14 cellular contexts compared by ENCODE assay signal in the genomic region with DNA sequence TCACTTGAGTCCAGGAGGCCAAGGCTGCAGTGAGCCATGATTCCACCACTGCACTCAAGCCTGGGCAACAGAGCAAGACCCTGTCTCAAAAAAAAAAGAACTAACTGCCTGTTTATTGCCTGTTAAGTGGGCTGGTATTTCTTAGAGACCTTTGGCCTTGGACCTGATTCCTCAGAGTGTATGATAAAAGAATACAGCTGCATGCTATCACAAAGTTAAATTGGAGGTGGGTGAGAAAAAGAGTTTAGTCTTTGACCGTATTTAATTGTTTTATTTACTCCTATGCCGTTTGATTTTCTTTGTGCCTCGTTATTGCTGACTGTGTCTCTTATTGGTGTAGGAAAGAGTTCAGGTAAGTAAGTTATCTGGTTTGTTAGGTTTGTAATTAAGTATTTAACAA. TPM values are rescaled to one million over a fixed set of nuclear protein-coding genes. Genes with fewer than 3 reads are reported as not detected.
DNase-seq lines count a peak whose midpoint lies in the region; ATAC-seq and TF ChIP-seq lines count a peak whose summit lies in the region.
"Had no signal": no experiment of that assay in that cellular context is flagged by ENCODE, and none has a peak within 500 bp of the region (broad histone marks: within the 10 kb centered on the region; RNA-seq: fewer than 3 reads in every experiment).

No MANE protein-coding gene starts in this region.

- H3K79me2 ChIP-seq in trophoblast cell (ENCODE audit: control insufficient read depth, insufficient read depth, low read length, poor library complexity) = no peaks in the 10 kb centered on the region

- no peak overlapping the region for H4K91ac ChIP-seq in trophoblast cell (ENCODE audit: low read depth, low read length)

- no peaks in the 10 kb centered on the region for H3K9me3 Mint-ChIP-seq in natural killer cell
- H3K9me3 Mint-ChIP-seq in natural killer cell treated with Interleukin-12 subunit alpha and Interleukin-12 subunit beta and Interleukin-15 and Interleukin-18, amount 100 ng/mL, for 72 hours = no peaks in the 10 kb centered on the region
- no peaks in the 10 kb centered on the region for H3K9me3 Mint-ChIP-seq in stimulated activated effector memory CD8-positive, alpha-beta T cell treated with anti-CD3 and anti-CD28 coated beads, Interleukin-12 subunit alpha, Interleukin-12 subunit beta, amount 100 ng/mL, for 72 hours
- H3K9me3 Mint-ChIP-seq: CD4-positive, alpha-beta memory T cell had no signal

- no peaks in the 10 kb centered on the region for H3K79me1 ChIP-seq in trophoblast cell (ENCODE audit: low read length)

- H2BK120ac ChIP-seq in trophoblast cell (ENCODE audit: insufficient read depth, low read length, poor library complexity) = no peak overlapping the region

- H3K27me3 Mint-ChIP-seq in natural killer cell (ENCODE audit: low read depth in 2 of 2) = no peaks in the 10 kb centered on the region
- no peaks in the 10 kb centered on the region for H3K27me3 Mint-ChIP-seq in natural killer cell treated with Interleukin-12 subunit alpha and Interleukin-12 subunit beta and Interleukin-15 and Interleukin-18, amount 100 ng/mL, for 72 hours
- H3K27me3 Mint-ChIP-seq: CD4-positive, alpha-beta memory T cell had no signal

- no peak overlapping the region for H3K4me3 Mint-ChIP-seq in natural killer cell
- no peak overlapping the region for H3K4me3 Mint-ChIP-seq in natural killer cell treated with Interleukin-12 subunit alpha and Interleukin-12 subunit beta and Interleukin-15 and Interleukin-18, amount 100 ng/mL, for 72 hours
- no peak overlapping the region for H3K4me3 Mint-ChIP-seq in stimulated activated effector memory CD8-positive, alpha-beta T cell treated with anti-CD3 and anti-CD28 coated beads, Interleukin-12 subunit alpha, Interleukin-12 subunit beta, amount 100 ng/mL, for 72 hours
- H3K4me3 Mint-ChIP-seq: CD4-positive, alpha-beta memory T cell; H9 had no signal

- H4K8ac ChIP-seq in trophoblast cell (ENCODE audit: low read depth, low read length) = no peak overlapping the region

- TF ChIP-seq CTCF in natural killer cell (IDR thresholded peaks at IDR 0.05) = no peak
- no peak for TF ChIP-seq CTCF in GM20000 (IDR thresholded peaks at IDR 0.05; ENCODE audit: extremely low read depth, missing control alignments)

- WGBS in trophoblast cell (ENCODE audit: extremely low coverage, insufficient coverage, insufficient read length) = no CpG with 5 or more reads among the region's 3 CpGs

- no peaks in the 10 kb centered on the region for H3K27me3 ChIP-seq in trophoblast cell (ENCODE audit: insufficient read depth, low read length)
- H3K27me3 ChIP-seq: BLaER1 had no signal

- DNase-seq in natural killer cell (no peak), left colon (no peak), GM20000 (ENCODE audit: low spot score) (no peak), trophoblast cell (no peak)
- no peak for DNase-seq in natural killer cell treated with Interleukin-12 subunit alpha and Interleukin-12 subunit beta and Interleukin-15 and Interleukin-18, amount 100 ng/mL, for 72 hours (ENCODE audit: low spot score)
- DNase-seq in stimulated activated effector memory CD8-positive, alpha-beta T cell treated with anti-CD3 and anti-CD28 coated beads, Interleukin-12 subunit alpha, Interleukin-12 subunit beta, amount 100 ng/mL, for 72 hours (ENCODE audit: low spot score in 2 of 2) = no peak
- DNase-seq: AML-193; CD4-positive, alpha-beta memory T cell; DMS153; DMS79; GDM1; H9 had no signal

- no peak overlapping the region for H4K12ac ChIP-seq in trophoblast cell (ENCODE audit: low read depth, low read length)

- no peak overlapping the region for H3K23ac ChIP-seq in trophoblast cell (ENCODE audit: low read length)

- no peak overlapping the region for H3K4me2 ChIP-seq in trophoblast cell (ENCODE audit: low read length)
- H3K4me2 ChIP-seq: BLaER1 had no signal

- H3K18ac ChIP-seq in trophoblast cell (ENCODE audit: low read length) = no peak overlapping the region

- H3K4me3 ChIP-seq in trophoblast cell (ENCODE audit: low read depth, low read length) = no peak overlapping the region
- H3K4me3 ChIP-seq: BLaER1 had no signal

- intact Hi-C loops in natural killer cell (cut with micrococcal nuclease) (no loop called here), left colon (cut with DNase I, micrococcal nuclease) (no loop called here)

- no peak overlapping the region for H2AFZ ChIP-seq in trophoblast cell (ENCODE audit: insufficient read depth, low read length, poor library complexity)

- H3K36me3 Mint-ChIP-seq in natural killer cell = peaks cover 26% of the 10 kb centered on the region
- peaks cover 22% of the 10 kb centered on the region for H3K36me3 Mint-ChIP-seq in natural killer cell treated with Interleukin-12 subunit alpha and Interleukin-12 subunit beta and Interleukin-15 and Interleukin-18, amount 100 ng/mL, for 72 hours
- H3K36me3 Mint-ChIP-seq in stimulated activated effector memory CD8-positive, alpha-beta T cell treated with anti-CD3 and anti-CD28 coated beads, Interleukin-12 subunit alpha, Interleukin-12 subunit beta, amount 100 ng/mL, for 72 hours = peaks cover 97% of the 10 kb centered on the region

- H3K4me1 ChIP-seq in trophoblast cell (ENCODE audit: control insufficient read depth in 1 of 2, insufficient read depth in 2 of 2, low read length in 2 of 2) = no peaks in the 10 kb centered on the region
- H3K4me1 ChIP-seq: BLaER1 had no signal

- ATAC-seq in natural killer cell (no peak), left colon (peak; percentile 91)
- no peak for ATAC-seq in natural killer cell treated with Interleukin-12 subunit alpha and Interleukin-12 subunit beta and Interleukin-15 and Interleukin-18, amount 100 ng/mL, for 72 hours
- ATAC-seq in stimulated activated effector memory CD8-positive, alpha-beta T cell treated with anti-CD3 and anti-CD28 coated beads, Interleukin-12 subunit alpha, Interleukin-12 subunit beta, amount 100 ng/mL, for 72 hours = no peak

- H2AK5ac ChIP-seq in trophoblast cell (ENCODE audit: low read length) = no peak overlapping the region

- H3K27ac Mint-ChIP-seq in natural killer cell = peak overlapping the region; percentile 40 to 45
- peak overlapping the region in 1 of 2 donors; percentile 2 for H3K27ac Mint-ChIP-seq in natural killer cell treated with Interleukin-12 subunit alpha and Interleukin-12 subunit beta and Interleukin-15 and Interleukin-18, amount 100 ng/mL, for 72 hours
- peak overlapping the region; percentile 46 for H3K27ac Mint-ChIP-seq in stimulated activated effector memory CD8-positive, alpha-beta T cell treated with anti-CD3 and anti-CD28 coated beads, Interleukin-12 subunit alpha, Interleukin-12 subunit beta, amount 100 ng/mL, for 72 hours
- H3K27ac Mint-ChIP-seq: CD14-positive monocyte, H9 had no signal

- H3K9ac ChIP-seq in trophoblast cell (ENCODE audit: low read length) = no peak overlapping the region
- H3K9ac ChIP-seq: BLaER1 had no signal

- no peak overlapping the region for H2BK12ac ChIP-seq in trophoblast cell (ENCODE audit: low read length)

- no peaks in the 10 kb centered on the region for H3K9me3 ChIP-seq in trophoblast cell (ENCODE audit: insufficient read depth, low read depth, low read length)
- H3K9me3 ChIP-seq: BLaER1 had no signal

- H2BK5ac ChIP-seq in trophoblast cell (ENCODE audit: low read depth, low read length, poor library complexity) = no peak overlapping the region

- H3K27ac ChIP-seq in trophoblast cell (ENCODE audit: low read depth, low read length) = no peak overlapping the region
- H3K27ac ChIP-seq: BLaER1 had no signal

- H3K4ac ChIP-seq in trophoblast cell (ENCODE audit: low read depth, low read length) = no peak overlapping the region

- H3K14ac ChIP-seq in trophoblast cell (ENCODE audit: low read length) = no peak overlapping the region

- H3K36me3 ChIP-seq in trophoblast cell (ENCODE audit: control insufficient read depth in 1 of 2, insufficient read depth in 2 of 2, low read length in 2 of 2) = peaks cover 13 to 18% of the 10 kb centered on the region in 2 experiments

- peaks cover 0 to 6% of the 10 kb centered on the region in 2 donors for H3K4me1 Mint-ChIP-seq in natural killer cell
- peaks cover 4 to 13% of the 10 kb centered on the region in 2 donors for H3K4me1 Mint-ChIP-seq in natural killer cell treated with Interleukin-12 subunit alpha and Interleukin-12 subunit beta and Interleukin-15 and Interleukin-18, amount 100 ng/mL, for 72 hours (ENCODE audit: low read depth in 2 of 2)
- H3K4me1 Mint-ChIP-seq in stimulated activated effector memory CD8-positive, alpha-beta T cell treated with anti-CD3 and anti-CD28 coated beads, Interleukin-12 subunit alpha, Interleukin-12 subunit beta, amount 100 ng/mL, for 72 hours = no peaks in the 10 kb centered on the region
- H3K4me1 Mint-ChIP-seq: CD14-positive monocyte, H9 had no signal

RNA-seq across cellular contexts. Expression of a gene that starts 25.3 kb away (rescaled TPM):
- total RNA-seq in natural killer cell = 10 to 100 TPM; 26.7 to 28.1 (median 27.6) TPM
- 10 to 100 TPM; 25.3 to 40.7 TPM for total RNA-seq in natural killer cell treated with Interleukin-12 subunit alpha and Interleukin-12 subunit beta and Interleukin-15 and Interleukin-18, amount 100 ng/mL, for 72 hours
- 10 to 100 TPM; 17.7 to 17.9 TPM for total RNA-seq in left colon
- 20.7 and 21.1 TPM in 2 replicates for polyA plus RNA-seq in trophoblast cell (2013)

RNA-seq across cellular contexts. Expression of a gene that starts 34.9 kb away (rescaled TPM):
- total RNA-seq in natural killer cell (10 to 100 TPM; 27.9 to 34.6 (median 29.1) TPM), left colon (10 to 100 TPM; 18.4 to 20.0 TPM)
- total RNA-seq in natural killer cell treated with Interleukin-12 subunit alpha and Interleukin-12 subunit beta and Interleukin-15 and Interleukin-18, amount 100 ng/mL, for 72 hours = 10 to 100 TPM; 21.2 to 37.1 TPM
- polyA plus RNA-seq in trophoblast cell (2013) = 7.2 and 7.7 TPM in 2 replicates
